ENCODE assay signal across 1 cellular context in the genomic region with DNA sequence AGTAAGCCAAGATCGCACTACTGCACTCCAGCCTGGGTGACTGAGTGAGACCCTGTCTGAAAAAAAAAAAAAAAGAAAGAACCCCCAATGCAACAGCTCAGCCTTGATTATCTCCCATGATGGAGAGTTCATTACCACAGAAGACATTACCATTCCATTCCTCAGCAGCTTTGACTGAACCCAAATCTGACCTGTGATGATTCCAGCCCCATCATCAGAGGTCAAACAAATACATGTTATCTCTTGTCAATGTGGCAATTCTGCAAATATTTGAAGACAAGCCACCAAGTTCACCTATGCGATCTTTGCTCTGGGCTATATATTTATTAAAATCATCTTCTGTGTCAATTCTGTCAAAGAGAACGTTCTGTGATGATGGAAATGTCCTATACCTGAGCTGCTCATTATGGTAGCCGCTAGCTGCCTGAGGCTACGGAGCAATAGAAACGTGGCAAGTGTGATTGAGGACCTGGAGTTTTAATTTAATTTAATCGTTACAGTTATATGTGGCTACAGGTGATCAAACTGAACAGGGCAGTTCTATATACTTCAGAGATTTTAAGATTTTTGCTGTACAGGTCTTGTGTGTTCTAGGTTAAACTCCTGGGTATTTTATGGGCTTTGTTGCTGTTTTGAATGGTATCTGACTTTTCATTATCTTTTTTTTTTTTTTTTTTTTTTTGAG.
A peak's percentile ranks its signal among the peaks of the same experiment; 100 is the strongest.
TF ChIP-seq lines count a peak whose summit lies in the region.

No MANE protein-coding gene starts in this region.

TF ChIP-seq in HepG2, 621 proteins besides CTCF, POLR2A, EP300 and RAD21 (continued from another document and continues in another):
- TF ChIP-seq, protein P1, sequence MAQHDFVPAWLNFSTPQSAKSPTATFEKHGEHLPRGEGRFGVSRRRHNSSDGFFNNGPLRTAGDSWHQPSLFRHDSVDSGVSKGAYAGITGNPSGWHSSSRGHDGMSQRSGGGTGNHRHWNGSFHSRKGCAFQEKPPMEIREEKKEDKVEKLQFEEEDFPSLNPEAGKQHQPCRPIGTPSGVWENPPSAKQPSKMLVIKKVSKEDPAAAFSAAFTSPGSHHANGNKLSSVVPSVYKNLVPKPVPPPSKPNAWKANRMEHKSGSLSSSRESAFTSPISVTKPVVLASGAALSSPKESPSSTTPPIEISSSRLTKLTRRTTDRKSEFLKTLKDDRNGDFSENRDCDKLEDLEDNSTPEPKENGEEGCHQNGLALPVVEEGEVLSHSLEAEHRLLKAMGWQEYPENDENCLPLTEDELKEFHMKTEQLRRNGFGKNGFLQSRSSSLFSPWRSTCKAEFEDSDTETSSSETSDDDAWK (CRISPR knock-in tag; IDR thresholded peaks at IDR 0.05) = no peak
- TF ChIP-seq ZBTB8A (CRISPR knock-in tag; IDR thresholded peaks at IDR 0.05; ENCODE audit: borderline replicate concordance, low read depth) (no peak), CBX1 (IDR thresholded peaks at IDR 0.05; ENCODE audit: low read depth) (no peak), ZNF260 (CRISPR knock-in tag; IDR thresholded peaks at IDR 0.05; ENCODE audit: borderline replicate concordance, low read depth) (no peak), FOXK2 (IDR thresholded peaks at IDR 0.05) (no peak), HNRNPK (IDR thresholded peaks at IDR 0.05; ENCODE audit: low read depth, low read length, poor library complexity, severe bottlenecking) (no peak), ZNF160 (CRISPR knock-in tag; IDR thresholded peaks at IDR 0.05) (no peak), ATF6 (CRISPR knock-in tag; conservative IDR thresholded peaks at IDR 0.05) (no peak), SMAD3 (CRISPR knock-in tag; IDR thresholded peaks at IDR 0.05) (no peak), NFATC3 (CRISPR knock-in tag; IDR thresholded peaks at IDR 0.05) (no peak), ZNF264 (CRISPR knock-in tag; IDR thresholded peaks at IDR 0.05) (no peak), HNF4G (IDR thresholded peaks at IDR 0.05; ENCODE audit: borderline replicate concordance, low read depth, low read length) (no peak), HNF4G (CRISPR knock-in tag; IDR thresholded peaks at IDR 0.05; ENCODE audit: borderline replicate concordance, low read depth) (no peak), ZFP36L2 (CRISPR knock-in tag; IDR thresholded peaks at IDR 0.05) (no peak), ZNF562 (CRISPR knock-in tag; IDR thresholded peaks at IDR 0.05; ENCODE audit: borderline replicate concordance) (no peak), POLR2G (IDR thresholded peaks at IDR 0.05; ENCODE audit: low read depth, low read length) (no peak), ZNF329 (CRISPR knock-in tag; IDR thresholded peaks at IDR 0.05; ENCODE audit: low read depth) (no peak), ELF3 (CRISPR knock-in tag; IDR thresholded peaks at IDR 0.05) (no peak), NFIC (IDR thresholded peaks at IDR 0.05; ENCODE audit: low read length) (no peak), ETV6 (CRISPR knock-in tag; conservative IDR thresholded peaks at IDR 0.05) (no peak), CSRNP2 (CRISPR knock-in tag; conservative IDR thresholded peaks at IDR 0.05; ENCODE audit: low read depth) (no peak), SALL1 (CRISPR knock-in tag; IDR thresholded peaks at IDR 0.05) (peak; percentile 68; the same call in 1 of the 2 replicates), ZFYVE20 (CRISPR knock-in tag; IDR thresholded peaks at IDR 0.05; ENCODE audit: borderline replicate concordance, low read depth) (no peak), RNF2 (conservative IDR thresholded peaks at IDR 0.05; ENCODE audit: low read depth) (no peak), NCOR1 (IDR thresholded peaks at IDR 0.05; ENCODE audit: borderline replicate concordance, low read length) (no peak), RBM39 (IDR thresholded peaks at IDR 0.05; ENCODE audit: low read depth, low read length, poor library complexity, severe bottlenecking) (no peak), ZFP36 (IDR thresholded peaks at IDR 0.05; ENCODE audit: borderline replicate concordance, low read depth, low read length, partially characterized antibody) (peak; percentile 60), ZNF746 (CRISPR knock-in tag; IDR thresholded peaks at IDR 0.05) (no peak), KLF13 (CRISPR knock-in tag; IDR thresholded peaks at IDR 0.05) (no peak), ZFP1 (CRISPR knock-in tag; IDR thresholded peaks at IDR 0.05) (no peak)
- TF ChIP-seq, protein P2, sequence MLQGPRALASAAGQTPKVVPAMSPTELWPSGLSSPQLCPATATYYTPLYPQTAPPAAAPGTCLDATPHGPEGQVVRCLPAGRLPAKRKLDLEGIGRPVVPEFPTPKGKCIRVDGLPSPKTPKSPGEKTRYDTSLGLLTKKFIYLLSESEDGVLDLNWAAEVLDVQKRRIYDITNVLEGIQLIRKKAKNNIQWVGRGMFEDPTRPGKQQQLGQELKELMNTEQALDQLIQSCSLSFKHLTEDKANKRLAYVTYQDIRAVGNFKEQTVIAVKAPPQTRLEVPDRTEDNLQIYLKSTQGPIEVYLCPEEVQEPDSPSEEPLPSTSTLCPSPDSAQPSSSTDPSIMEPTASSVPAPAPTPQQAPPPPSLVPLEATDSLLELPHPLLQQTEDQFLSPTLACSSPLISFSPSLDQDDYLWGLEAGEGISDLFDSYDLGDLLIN (CRISPR knock-in tag; IDR thresholded peaks at IDR 0.05; ENCODE audit: borderline replicate concordance) = no peak
- TF ChIP-seq, protein P3, sequence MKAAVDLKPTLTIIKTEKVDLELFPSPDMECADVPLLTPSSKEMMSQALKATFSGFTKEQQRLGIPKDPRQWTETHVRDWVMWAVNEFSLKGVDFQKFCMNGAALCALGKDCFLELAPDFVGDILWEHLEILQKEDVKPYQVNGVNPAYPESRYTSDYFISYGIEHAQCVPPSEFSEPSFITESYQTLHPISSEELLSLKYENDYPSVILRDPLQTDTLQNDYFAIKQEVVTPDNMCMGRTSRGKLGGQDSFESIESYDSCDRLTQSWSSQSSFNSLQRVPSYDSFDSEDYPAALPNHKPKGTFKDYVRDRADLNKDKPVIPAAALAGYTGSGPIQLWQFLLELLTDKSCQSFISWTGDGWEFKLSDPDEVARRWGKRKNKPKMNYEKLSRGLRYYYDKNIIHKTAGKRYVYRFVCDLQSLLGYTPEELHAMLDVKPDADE (CRISPR knock-in tag; IDR thresholded peaks at IDR 0.05) = no peak
- TF ChIP-seq, protein P4, sequence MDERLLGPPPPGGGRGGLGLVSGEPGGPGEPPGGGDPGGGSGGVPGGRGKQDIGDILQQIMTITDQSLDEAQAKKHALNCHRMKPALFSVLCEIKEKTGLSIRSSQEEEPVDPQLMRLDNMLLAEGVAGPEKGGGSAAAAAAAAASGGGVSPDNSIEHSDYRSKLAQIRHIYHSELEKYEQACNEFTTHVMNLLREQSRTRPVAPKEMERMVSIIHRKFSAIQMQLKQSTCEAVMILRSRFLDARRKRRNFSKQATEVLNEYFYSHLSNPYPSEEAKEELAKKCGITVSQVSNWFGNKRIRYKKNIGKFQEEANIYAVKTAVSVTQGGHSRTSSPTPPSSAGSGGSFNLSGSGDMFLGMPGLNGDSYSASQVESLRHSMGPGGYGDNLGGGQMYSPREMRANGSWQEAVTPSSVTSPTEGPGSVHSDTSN (CRISPR knock-in tag; IDR thresholded peaks at IDR 0.05) = no peak
- TF ChIP-seq, protein P5, sequence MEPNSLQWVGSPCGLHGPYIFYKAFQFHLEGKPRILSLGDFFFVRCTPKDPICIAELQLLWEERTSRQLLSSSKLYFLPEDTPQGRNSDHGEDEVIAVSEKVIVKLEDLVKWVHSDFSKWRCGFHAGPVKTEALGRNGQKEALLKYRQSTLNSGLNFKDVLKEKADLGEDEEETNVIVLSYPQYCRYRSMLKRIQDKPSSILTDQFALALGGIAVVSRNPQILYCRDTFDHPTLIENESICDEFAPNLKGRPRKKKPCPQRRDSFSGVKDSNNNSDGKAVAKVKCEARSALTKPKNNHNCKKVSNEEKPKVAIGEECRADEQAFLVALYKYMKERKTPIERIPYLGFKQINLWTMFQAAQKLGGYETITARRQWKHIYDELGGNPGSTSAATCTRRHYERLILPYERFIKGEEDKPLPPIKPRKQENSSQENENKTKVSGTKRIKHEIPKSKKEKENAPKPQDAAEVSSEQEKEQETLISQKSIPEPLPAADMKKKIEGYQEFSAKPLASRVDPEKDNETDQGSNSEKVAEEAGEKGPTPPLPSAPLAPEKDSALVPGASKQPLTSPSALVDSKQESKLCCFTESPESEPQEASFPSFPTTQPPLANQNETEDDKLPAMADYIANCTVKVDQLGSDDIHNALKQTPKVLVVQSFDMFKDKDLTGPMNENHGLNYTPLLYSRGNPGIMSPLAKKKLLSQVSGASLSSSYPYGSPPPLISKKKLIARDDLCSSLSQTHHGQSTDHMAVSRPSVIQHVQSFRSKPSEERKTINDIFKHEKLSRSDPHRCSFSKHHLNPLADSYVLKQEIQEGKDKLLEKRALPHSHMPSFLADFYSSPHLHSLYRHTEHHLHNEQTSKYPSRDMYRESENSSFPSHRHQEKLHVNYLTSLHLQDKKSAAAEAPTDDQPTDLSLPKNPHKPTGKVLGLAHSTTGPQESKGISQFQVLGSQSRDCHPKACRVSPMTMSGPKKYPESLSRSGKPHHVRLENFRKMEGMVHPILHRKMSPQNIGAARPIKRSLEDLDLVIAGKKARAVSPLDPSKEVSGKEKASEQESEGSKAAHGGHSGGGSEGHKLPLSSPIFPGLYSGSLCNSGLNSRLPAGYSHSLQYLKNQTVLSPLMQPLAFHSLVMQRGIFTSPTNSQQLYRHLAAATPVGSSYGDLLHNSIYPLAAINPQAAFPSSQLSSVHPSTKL (CRISPR knock-in tag; IDR thresholded peaks at IDR 0.05) = peak; percentile 86
- TF ChIP-seq, protein P6, sequence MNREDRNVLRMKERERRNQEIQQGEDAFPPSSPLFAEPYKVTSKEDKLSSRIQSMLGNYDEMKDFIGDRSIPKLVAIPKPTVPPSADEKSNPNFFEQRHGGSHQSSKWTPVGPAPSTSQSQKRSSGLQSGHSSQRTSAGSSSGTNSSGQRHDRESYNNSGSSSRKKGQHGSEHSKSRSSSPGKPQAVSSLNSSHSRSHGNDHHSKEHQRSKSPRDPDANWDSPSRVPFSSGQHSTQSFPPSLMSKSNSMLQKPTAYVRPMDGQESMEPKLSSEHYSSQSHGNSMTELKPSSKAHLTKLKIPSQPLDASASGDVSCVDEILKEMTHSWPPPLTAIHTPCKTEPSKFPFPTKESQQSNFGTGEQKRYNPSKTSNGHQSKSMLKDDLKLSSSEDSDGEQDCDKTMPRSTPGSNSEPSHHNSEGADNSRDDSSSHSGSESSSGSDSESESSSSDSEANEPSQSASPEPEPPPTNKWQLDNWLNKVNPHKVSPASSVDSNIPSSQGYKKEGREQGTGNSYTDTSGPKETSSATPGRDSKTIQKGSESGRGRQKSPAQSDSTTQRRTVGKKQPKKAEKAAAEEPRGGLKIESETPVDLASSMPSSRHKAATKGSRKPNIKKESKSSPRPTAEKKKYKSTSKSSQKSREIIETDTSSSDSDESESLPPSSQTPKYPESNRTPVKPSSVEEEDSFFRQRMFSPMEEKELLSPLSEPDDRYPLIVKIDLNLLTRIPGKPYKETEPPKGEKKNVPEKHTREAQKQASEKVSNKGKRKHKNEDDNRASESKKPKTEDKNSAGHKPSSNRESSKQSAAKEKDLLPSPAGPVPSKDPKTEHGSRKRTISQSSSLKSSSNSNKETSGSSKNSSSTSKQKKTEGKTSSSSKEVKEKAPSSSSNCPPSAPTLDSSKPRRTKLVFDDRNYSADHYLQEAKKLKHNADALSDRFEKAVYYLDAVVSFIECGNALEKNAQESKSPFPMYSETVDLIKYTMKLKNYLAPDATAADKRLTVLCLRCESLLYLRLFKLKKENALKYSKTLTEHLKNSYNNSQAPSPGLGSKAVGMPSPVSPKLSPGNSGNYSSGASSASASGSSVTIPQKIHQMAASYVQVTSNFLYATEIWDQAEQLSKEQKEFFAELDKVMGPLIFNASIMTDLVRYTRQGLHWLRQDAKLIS (CRISPR knock-in tag; IDR thresholded peaks at IDR 0.05) = no peak
- TF ChIP-seq, protein P7, sequence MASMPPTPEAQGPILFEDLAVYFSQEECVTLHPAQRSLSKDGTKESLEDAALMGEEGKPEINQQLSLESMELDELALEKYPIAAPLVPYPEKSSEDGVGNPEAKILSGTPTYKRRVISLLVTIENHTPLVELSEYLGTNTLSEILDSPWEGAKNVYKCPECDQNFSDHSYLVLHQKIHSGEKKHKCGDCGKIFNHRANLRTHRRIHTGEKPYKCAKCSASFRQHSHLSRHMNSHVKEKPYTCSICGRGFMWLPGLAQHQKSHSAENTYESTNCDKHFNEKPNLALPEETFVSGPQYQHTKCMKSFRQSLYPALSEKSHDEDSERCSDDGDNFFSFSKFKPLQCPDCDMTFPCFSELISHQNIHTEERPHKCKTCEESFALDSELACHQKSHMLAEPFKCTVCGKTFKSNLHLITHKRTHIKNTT (CRISPR knock-in tag; IDR thresholded peaks at IDR 0.05) = no peak
- TF ChIP-seq, protein P8, sequence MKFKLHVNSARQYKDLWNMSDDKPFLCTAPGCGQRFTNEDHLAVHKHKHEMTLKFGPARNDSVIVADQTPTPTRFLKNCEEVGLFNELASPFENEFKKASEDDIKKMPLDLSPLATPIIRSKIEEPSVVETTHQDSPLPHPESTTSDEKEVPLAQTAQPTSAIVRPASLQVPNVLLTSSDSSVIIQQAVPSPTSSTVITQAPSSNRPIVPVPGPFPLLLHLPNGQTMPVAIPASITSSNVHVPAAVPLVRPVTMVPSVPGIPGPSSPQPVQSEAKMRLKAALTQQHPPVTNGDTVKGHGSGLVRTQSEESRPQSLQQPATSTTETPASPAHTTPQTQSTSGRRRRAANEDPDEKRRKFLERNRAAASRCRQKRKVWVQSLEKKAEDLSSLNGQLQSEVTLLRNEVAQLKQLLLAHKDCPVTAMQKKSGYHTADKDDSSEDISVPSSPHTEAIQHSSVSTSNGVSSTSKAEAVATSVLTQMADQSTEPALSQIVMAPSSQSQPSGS (CRISPR knock-in tag; IDR thresholded peaks at IDR 0.05) = no peak
